ENCODE assay signal across 31 cellular contexts in the genomic region with DNA sequence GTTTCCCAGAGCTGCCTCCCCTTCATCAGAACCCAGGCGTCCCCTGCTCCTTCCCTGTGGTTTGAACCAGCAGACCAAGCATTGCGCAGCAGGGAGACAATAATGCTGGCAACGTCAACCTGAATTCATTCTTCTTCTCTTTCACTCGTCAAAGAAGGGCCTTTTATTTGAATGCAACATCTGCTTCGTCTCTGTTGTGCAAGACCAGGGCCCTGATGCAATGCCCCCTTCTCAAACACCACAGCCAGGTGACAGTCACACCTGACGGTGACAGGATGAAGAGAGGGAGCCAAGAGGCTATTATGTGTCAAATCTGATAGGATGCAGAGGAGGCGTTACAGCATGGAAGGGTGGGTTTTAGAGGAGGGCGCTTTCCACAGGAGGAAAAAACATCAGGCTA. TPM values are rescaled to one million over a fixed set of nuclear protein-coding genes. Genes with fewer than 3 reads are reported as not detected.
DNase-seq lines count a peak whose midpoint lies in the region; ATAC-seq and TF ChIP-seq lines count a peak whose summit lies in the region.
"Had no signal": no experiment of that assay in that cellular context is flagged by ENCODE, and none has a peak within 500 bp of the region (broad histone marks: within the 10 kb centered on the region; RNA-seq: fewer than 3 reads in every experiment).

No MANE protein-coding gene starts in this region.

- H3K9me3 Mint-ChIP-seq in glutamatergic neuron (ENCODE audit: unreplicated experiment) = peaks cover 35% of the 10 kb centered on the region
- H3K9me3 Mint-ChIP-seq: CD8-positive, alpha-beta T cell had no signal

- peaks cover 11% of the 10 kb centered on the region for H3K27me3 ChIP-seq in prostate gland (replicated peaks; ENCODE audit: insufficient read depth)

- ATAC-seq in HG02852 (IDR thresholded peaks at IDR 0.05; ENCODE audit: unreplicated experiment) = no peak
- ATAC-seq: CD8-positive, alpha-beta T cell; gastrocnemius medialis; GM23338; naive thymus-derived CD4-positive, alpha-beta T cell; stimulated activated memory B cell treated with anti-CD40 and anti-IgM and Interleukin-4, amounts not matched to agents 10 μg/mL and 1 μg/mL and 100 μg/mL, for 72 hours had no signal

- H3K36me3 ChIP-seq in prostate gland = no peaks in the 10 kb centered on the region
- H3K36me3 ChIP-seq: esophagus squamous epithelium, gastrocnemius medialis, left ventricle myocardium inferior, suprapubic skin, uterus had no signal

- no peak for TF ChIP-seq CTCF in glutamatergic neuron (IDR thresholded peaks at IDR 0.05; ENCODE audit: partially characterized antibody, unreplicated experiment)
- no peak for TF ChIP-seq CTCF in prostate gland (IDR thresholded peaks at IDR 0.05)

- intact Hi-C loops in prostate gland (cut with DNase I) = no loop called here

- WGBS in prostate gland = 63% methylated on average over 8 of the region's 8 CpGs

- H3K36me3 Mint-ChIP-seq in glutamatergic neuron (ENCODE audit: unreplicated experiment) = peaks cover 43% of the 10 kb centered on the region
- H3K36me3 Mint-ChIP-seq: CD8-positive, alpha-beta T cell; mesothelial cell of epicardium; naive thymus-derived CD4-positive, alpha-beta T cell; stimulated activated memory B cell treated with anti-CD40 and anti-IgM and Interleukin-4, amounts not matched to agents 10 μg/mL and 1 μg/mL and 100 μg/mL, for 72 hours had no signal

- no peak overlapping the region for H3K4me3 ChIP-seq in prostate gland
- H3K4me3 ChIP-seq: coronary artery, esophagus squamous epithelium, gastrocnemius medialis, GM23338, left ventricle myocardium inferior, skin epidermis, suprapubic skin, uterus had no signal

- no peak overlapping the region for H3K27ac ChIP-seq in prostate gland
- H3K27ac ChIP-seq: coronary artery, esophagus squamous epithelium, gastrocnemius medialis, left ventricle myocardium inferior, skin epidermis, suprapubic skin, uterus had no signal

- peak overlapping the region; percentile 16 for H3K27ac Mint-ChIP-seq in glutamatergic neuron (ENCODE audit: unreplicated experiment)
- H3K27ac Mint-ChIP-seq: CD8-positive, alpha-beta T cell; GM23338; mesothelial cell of epicardium; naive thymus-derived CD4-positive, alpha-beta T cell; stimulated activated memory B cell treated with anti-CD40 and anti-IgM and Interleukin-4, amounts not matched to agents 10 μg/mL and 1 μg/mL and 100 μg/mL, for 72 hours had no signal

- no peaks in the 10 kb centered on the region for H3K9me3 ChIP-seq in prostate gland
- H3K9me3 ChIP-seq: gastrocnemius medialis, left ventricle myocardium inferior, suprapubic skin, uterus had no signal

- no peaks in the 10 kb centered on the region for H3K4me1 ChIP-seq in prostate gland (replicated peaks)
- H3K4me1 ChIP-seq: gastrocnemius medialis, left ventricle myocardium inferior, uterus had no signal

- H3K4me1 Mint-ChIP-seq in glutamatergic neuron (ENCODE audit: low read depth, unreplicated experiment) = peaks cover 30% of the 10 kb centered on the region
- H3K4me1 Mint-ChIP-seq: mesothelial cell of epicardium; stimulated activated memory B cell treated with anti-CD40 and anti-IgM and Interleukin-4, amounts not matched to agents 10 μg/mL and 1 μg/mL and 100 μg/mL, for 72 hours had no signal

- no peak overlapping the region for H3K4me3 Mint-ChIP-seq in glutamatergic neuron (ENCODE audit: unreplicated experiment)
- H3K4me3 Mint-ChIP-seq: CD8-positive, alpha-beta T cell; GM23338; mesothelial cell of epicardium; naive thymus-derived CD4-positive, alpha-beta T cell; stimulated activated memory B cell treated with anti-CD40 and anti-IgM and Interleukin-4, amounts not matched to agents 10 μg/mL and 1 μg/mL and 100 μg/mL, for 72 hours had no signal

- TF ChIP-seq POLR2A in prostate gland (IDR thresholded peaks at IDR 0.05) = no peak

- H3K27me3 Mint-ChIP-seq in glutamatergic neuron (ENCODE audit: unreplicated experiment) = peaks cover 15% of the 10 kb centered on the region

- DNase-seq in NCI-H1436 (lab: John Stamatoyannopoulos, UW) (peak; percentile 45), NCI-H1436 treated with DMSO at 0.1 percent for 48 hours (lab: John Stamatoyannopoulos, UW) (no peak), NCI-H187 treated with DMSO at 0.1 percent for 48 hours (lab: John Stamatoyannopoulos, UW) (peak; percentile 69), NCI-H510A (lab: John Stamatoyannopoulos, UW) (peak; percentile 93), glutamatergic neuron (no peak), SIG-M5 treated with dmso at 0.1 percent for 504 hours (lab: John Stamatoyannopoulos, UW; ENCODE audit: unreplicated experiment) (no peak), prostate gland (ENCODE audit: low spot score) (no peak)
- DNase-seq: activated CD4-positive, alpha-beta T cell treated with anti-CD3 and anti-CD28 coated beads, Interleukin-2, amount 50 U/mL, for 4 hours; activated CD4-positive, CD25-positive, alpha-beta regulatory T cell; activated naive CD4-positive, alpha-beta T cell treated with anti-CD3 and anti-CD28 coated beads, Interleukin-2, amount 50 U/mL, for 16 hours; anterior cingulate cortex; CD8-positive, alpha-beta T cell; DND-41; esophagus squamous epithelium; gastrocnemius medialis; hypothalamus; left ventricle myocardium inferior; naive thymus-derived CD4-positive, alpha-beta T cell; NCI-H1048; NCI-H526 treated with DMSO at 0.1 percent for 48 hours; nucleus accumbens; OCI-M1; SW 1271; uterus had no signal

RNA-seq across cellular contexts. Expression of gene INSM1, which starts 8.0 kb away (rescaled TPM):
- total RNA-seq in glutamatergic neuron (ENCODE audit: unreplicated experiment) = 332 TPM
- 1 to 10 TPM in 1 of 2 donors, under 1 TPM in 1; 0.82 to 1.5 TPM for total RNA-seq in prostate gland
- total RNA-seq: CD8-positive, alpha-beta T cell; esophagus squamous epithelium; gastrocnemius medialis; left ventricle myocardium inferior; mesothelial cell of epicardium; suprapubic skin; uterus had no signal

Comparison
In these comparisons a context has a peak if more than half of its experiments do, and no peak if none do; other contexts are left out.
1. DNase-seq: peak in NCI-H1436 (single experiment), NCI-H187 treated with DMSO at 0.1 percent for 48 hours (single experiment) and NCI-H510A (single experiment); none in NCI-H1436 treated with DMSO at 0.1 percent for 48 hours (single experiment), glutamatergic neuron (single experiment), SIG-M5 treated with dmso at 0.1 percent for 504 hours (single experiment) and prostate gland (single experiment).
2. RNA of gene INSM1, which starts 8.0 kb away (total RNA-seq): 332 TPM in glutamatergic neuron (single experiment); 0.82 to 1.5 TPM in prostate gland; every median in the first group is over 100 times any median in the second.